In genomic region chr2:70086838-70087702, GRCh38 we compare ENCODE assay signal across 8 cellular contexts. TPM values are rescaled to one million over a fixed set of nuclear protein-coding genes. Genes with fewer than 3 reads are reported as not detected.
DNase-seq lines count a peak whose midpoint lies in the region; ATAC-seq and TF ChIP-seq lines count a peak whose summit lies in the region.

Gene PCBP1, plus strand, starts transcription at chr2:70087477. Its CDS starts 267 bp downstream, at chr2:70087744.

- peaks cover 28% of the 10 kb centered on the region for H3K4me1 Mint-ChIP-seq in progenitor cell of endocrine pancreas (ENCODE audit: low read depth)

- peaks cover 25% of the 10 kb centered on the region for H3K36me3 Mint-ChIP-seq in progenitor cell of endocrine pancreas (ENCODE audit: insufficient read depth)

- no peaks in the 10 kb centered on the region for H3K27me3 Mint-ChIP-seq in progenitor cell of endocrine pancreas

- H3K27ac Mint-ChIP-seq in progenitor cell of endocrine pancreas, result peak within 1 kb of the TSS; percentile 100

- 0% methylated on average over 20 to 46 of the region's 94 CpGs for WGBS in upper lobe of left lung, 2 donors

- H3K36me3 ChIP-seq in left ventricle myocardium inferior (peaks cover 38% of the 10 kb centered on the region), upper lobe of left lung (peaks cover 0 to 45% (median 11%) of the 10 kb centered on the region in 4 donors)

- TF ChIP-seq CTCF in left ventricle myocardium inferior (IDR thresholded peaks at IDR 0.05; ENCODE audit: borderline replicate concordance), result no peak
- TF ChIP-seq CTCF in progenitor cell of endocrine pancreas (IDR thresholded peaks at IDR 0.05; ENCODE audit: unreplicated experiment), result no peak
- peak in 2 of 6 experiments; percentile 6 to 33 for TF ChIP-seq CTCF in upper lobe of left lung (IDR thresholded peaks at IDR 0.05)

- intact Hi-C loops in T-helper 2 cell treated with Interferon-gamma antibody and Interleukin-4, amounts not matched to agents 100 ng/mL and 5 ng/mL, for 36 hours (cut with micrococcal nuclease), result loop anchor here (1.0 to 10.0 kb wide), 9 partner anchors 18 to 442 kb away; partner anchors contain the start of genes AAK1, SNRPG and TIA1
- intact Hi-C loops in left ventricle myocardium inferior (cut with micrococcal nuclease), result loop anchor here (5.0 kb wide), 1 partner anchor 50 kb away; no protein-coding TSS in a partner anchor

- H3K27me3 ChIP-seq in left ventricle myocardium inferior (ENCODE audit: low read depth), result no peaks in the 10 kb centered on the region
- no peaks in the 10 kb centered on the region for H3K27me3 ChIP-seq in upper lobe of left lung

- peak within 1 kb of the TSS; percentile 98 for H3K4me3 Mint-ChIP-seq in progenitor cell of endocrine pancreas (ENCODE audit: low read depth)

- ATAC-seq in HG02943 (IDR thresholded peaks at IDR 0.05; ENCODE audit: low read depth, unreplicated experiment), result peak; percentile 40
- peak; percentile 93 to 94 for ATAC-seq in upper lobe of left lung (ENCODE audit: low FRiP score in 2 of 2)

- TF ChIP-seq EP300 in upper lobe of left lung (IDR thresholded peaks at IDR 0.05), result peak in 1 of 4 donors; percentile 36

- H3K27ac ChIP-seq in left ventricle myocardium inferior (replicated peaks) (peak within 1 kb of the TSS; percentile 100), upper lobe of left lung (peak within 1 kb of the TSS; percentile 97 to 100 (median 100))

- H3K4me3 ChIP-seq in left ventricle myocardium inferior (peak within 1 kb of the TSS; percentile 82), upper lobe of left lung (peak within 1 kb of the TSS; percentile 58 to 99 (median 88))

- H3K4me1 ChIP-seq in left ventricle myocardium inferior (peaks cover 67% of the 10 kb centered on the region), upper lobe of left lung (peaks cover 39 to 50% (median 49%) of the 10 kb centered on the region in 4 donors)

- no peaks in the 10 kb centered on the region for H3K9me3 Mint-ChIP-seq in progenitor cell of endocrine pancreas (ENCODE audit: low read depth)

- peak; percentile 84 for TF ChIP-seq POLR2A in GM15510 (IDR thresholded peaks at IDR 0.05; ENCODE audit: borderline replicate concordance, extremely low read depth, insufficient read length)
- peak in 3 of 4 donors; percentile 61 to 94 (median 93) for TF ChIP-seq POLR2A in upper lobe of left lung (IDR thresholded peaks at IDR 0.05)

- no peaks in the 10 kb centered on the region for H3K9me3 ChIP-seq in left ventricle myocardium inferior (replicated peaks)
- H3K9me3 ChIP-seq in upper lobe of left lung, result no peaks in the 10 kb centered on the region

- DNase-seq in NCI-H2029 (lab: John Stamatoyannopoulos, UW) (peak; percentile 85), amygdala (lab: John Stamatoyannopoulos, UW) (peak; percentile 35 to 95 (median 85)), left ventricle myocardium inferior (peak; percentile 97), progenitor cell of endocrine pancreas (ENCODE audit: low spot score, unreplicated experiment) (peak; percentile 91), upper lobe of left lung (peak; percentile 93 to 99)

RNA-seq across cellular contexts. Expression of gene PCBP1, which starts in this region (rescaled TPM):
- total RNA-seq in T-helper 2 cell treated with Interferon-gamma antibody and Interleukin-4, amounts not matched to agents 100 ng/mL and 5 ng/mL, for 36 hours, result 461 and 468 TPM in 2 replicates
- total RNA-seq in left ventricle myocardium inferior (205 TPM), progenitor cell of endocrine pancreas (295 and 305 TPM in 2 replicates), upper lobe of left lung (100 to 1,000 TPM; 126 to 384 (median 236) TPM)

Comparison
In these comparisons a context has a peak if more than half of its experiments do, and no peak if none do; other contexts are left out.
1. Peak in every context shown above with its lines: DNase-seq, ATAC-seq, H3K4me3 ChIP-seq and H3K27ac ChIP-seq.